ENCODE assay signal across 24 cellular contexts in genomic region chr9:25117791-25118190, GRCh38.
DNase-seq lines count a peak whose midpoint lies in the region; ATAC-seq and TF ChIP-seq lines count a peak whose summit lies in the region.
"Had no signal": no experiment of that assay in that cellular context is flagged by ENCODE, and none has a peak within 500 bp of the region (broad histone marks: within the 10 kb centered on the region; RNA-seq: fewer than 3 reads in every experiment).

No MANE protein-coding gene starts in this region.

- peaks cover 5% of the 10 kb centered on the region for H3F3A ChIP-seq in neural progenitor cell (ENCODE audit: low read depth)

- TF ChIP-seq CTCF in neural progenitor cell (IDR thresholded peaks at IDR 0.05) = no peak
- no peak for TF ChIP-seq CTCF in CD4-positive, alpha-beta T cell (IDR thresholded peaks at IDR 0.05)

- H3K27me3 Mint-ChIP-seq in neural progenitor cell (ENCODE audit: insufficient read depth, low read depth) = peaks cover 13% of the 10 kb centered on the region
- no peaks in the 10 kb centered on the region for H3K27me3 Mint-ChIP-seq in CD4-positive, alpha-beta T cell
- H3K27me3 Mint-ChIP-seq: CD4-positive, CD25-positive, alpha-beta regulatory T cell had no signal

- DNase-seq in HAP-1 (ENCODE audit: low spot score in 2 of 2) (peak; percentile 48 to 97), neural progenitor cell (ENCODE audit: low spot score) (peak; percentile 49), retina (peak; percentile 46), NCI-H748 treated with DMSO at 0.1 percent for 48 hours (lab: John Stamatoyannopoulos, UW) (no peak)
- DNase-seq in CD4-positive, alpha-beta T cell = no peak
- DNase-seq: 8988T; ACHN; BE2C; C1 segment of cervical spinal cord; Caco-2; Calu3; CD4-positive, CD25-positive, alpha-beta regulatory T cell; CD8-positive, alpha-beta T cell; DMS 273 treated with DMSO at 0.1 percent for 48 hours; DMS153; DMS53; DMS79; DND-41; EL; GDM1 had no signal

- intact Hi-C loops in CD4-positive, alpha-beta T cell (cut with DNase I, micrococcal nuclease) = no loop called here

- CTCF ChIA-PET in CD4-positive, alpha-beta T cell (lab: Charles Lee) = no interaction called here

- no peaks in the 10 kb centered on the region for H3K36me3 ChIP-seq in HAP-1 (replicated peaks)
- no peaks in the 10 kb centered on the region for H3K36me3 ChIP-seq in neural progenitor cell
- H3K36me3 ChIP-seq: BE2C, BLaER1 had no signal

- H4K20me1 ChIP-seq in neural progenitor cell (ENCODE audit: low read depth) = no peaks in the 10 kb centered on the region
- H4K20me1 ChIP-seq: BLaER1 had no signal

- no peaks in the 10 kb centered on the region for H3K79me2 ChIP-seq in neural progenitor cell (ENCODE audit: low read depth)

- H3K9me3 Mint-ChIP-seq in neural progenitor cell = no peaks in the 10 kb centered on the region
- H3K9me3 Mint-ChIP-seq in CD4-positive, alpha-beta T cell = peaks cover 24% of the 10 kb centered on the region

- H3K36me3 Mint-ChIP-seq in neural progenitor cell = no peaks in the 10 kb centered on the region
- no peaks in the 10 kb centered on the region for H3K36me3 Mint-ChIP-seq in CD4-positive, alpha-beta T cell (ENCODE audit: low read depth)
- H3K36me3 Mint-ChIP-seq: CD14-positive monocyte; CD4-positive, CD25-positive, alpha-beta regulatory T cell; CD8-positive, alpha-beta T cell had no signal

- ATAC-seq in GM18858 (IDR thresholded peaks at IDR 0.05; ENCODE audit: unreplicated experiment) = no peak
- ATAC-seq in CD4-positive, alpha-beta T cell (ENCODE audit: poor library complexity) = no peak
- ATAC-seq: CD8-positive, alpha-beta T cell; GM12878 had no signal

- H3K4me1 Mint-ChIP-seq in neural progenitor cell = peaks cover 13% of the 10 kb centered on the region
- H3K4me1 Mint-ChIP-seq in CD4-positive, alpha-beta T cell (ENCODE audit: low read depth) = no peaks in the 10 kb centered on the region
- H3K4me1 Mint-ChIP-seq: CD14-positive monocyte; CD4-positive, CD25-positive, alpha-beta regulatory T cell had no signal

- no peak overlapping the region for H3K9ac ChIP-seq in neural progenitor cell
- H3K9ac ChIP-seq: BLaER1 had no signal

- POLR2A ChIA-PET in CD4-positive, alpha-beta T cell (lab: Charles Lee) = no interaction called here

- H3K27me3 ChIP-seq in HAP-1 (ENCODE audit: low read depth) = no peaks in the 10 kb centered on the region
- no peaks in the 10 kb centered on the region for H3K27me3 ChIP-seq in neural progenitor cell
- H3K27me3 ChIP-seq in CD4-positive, alpha-beta T cell (ENCODE audit: control insufficient read depth, insufficient read depth, low read length) = no peaks in the 10 kb centered on the region
- H3K27me3 ChIP-seq: BE2C, BLaER1 had no signal

- peak overlapping the region; percentile 49 for H3K4me2 ChIP-seq in neural progenitor cell
- H3K4me2 ChIP-seq: BLaER1 had no signal

- H3K27ac ChIP-seq in neural progenitor cell = peak overlapping the region; percentile 15
- H3K27ac ChIP-seq in CD4-positive, alpha-beta T cell (ENCODE audit: low read depth, low read length) = no peak overlapping the region
- H3K27ac ChIP-seq: BLaER1 had no signal

- in situ Hi-C loops in HAP-1 (cut with MboI; ENCODE audit: low sequenced_read_pairs) = no loop called here

- no peak overlapping the region for H2AFZ ChIP-seq in neural progenitor cell (replicated peaks)

- no peak overlapping the region for H3K4me3 ChIP-seq in HAP-1
- no peak overlapping the region for H3K4me3 ChIP-seq in neural progenitor cell
- H3K4me3 ChIP-seq: BLaER1, GM12878 had no signal

- H3K9me3 ChIP-seq in HAP-1 (no peaks in the 10 kb centered on the region), neural progenitor cell (ENCODE audit: low read depth) (no peaks in the 10 kb centered on the region)
- peaks cover 7% of the 10 kb centered on the region for H3K9me3 ChIP-seq in CD4-positive, alpha-beta T cell (ENCODE audit: control insufficient read depth, low read length)
- H3K9me3 ChIP-seq: BE2C, BLaER1, Caco-2 had no signal

- no peak overlapping the region for H3K4me3 Mint-ChIP-seq in neural progenitor cell
- no peak overlapping the region for H3K4me3 Mint-ChIP-seq in CD4-positive, alpha-beta T cell
- H3K4me3 Mint-ChIP-seq: CD14-positive monocyte; CD4-positive, CD25-positive, alpha-beta regulatory T cell; CD8-positive, alpha-beta T cell had no signal

- peaks cover 50% of the 10 kb centered on the region for H3K4me1 ChIP-seq in HAP-1
- H3K4me1 ChIP-seq in neural progenitor cell = peaks cover 29% of the 10 kb centered on the region
- H3K4me1 ChIP-seq: BE2C, BLaER1, Caco-2 had no signal

- H3K27ac Mint-ChIP-seq in neural progenitor cell = no peak overlapping the region
- no peak overlapping the region for H3K27ac Mint-ChIP-seq in CD4-positive, alpha-beta T cell
- H3K27ac Mint-ChIP-seq: CD14-positive monocyte; CD4-positive, CD25-positive, alpha-beta regulatory T cell; CD8-positive, alpha-beta T cell had no signal

Comparison
In these comparisons a context has a peak if more than half of its experiments do, and no peak if none do; other contexts are left out.
1. DNase-seq: peak in HAP-1 (2 of 2), neural progenitor cell (single experiment) and retina (single experiment); none in CD4-positive, alpha-beta T cell (0 of 10) and NCI-H748 treated with DMSO at 0.1 percent for 48 hours (single experiment).